ENCODE assay signal across 21 cellular contexts in genomic region chr15:40388941-40389823, GRCh38. TPM values are rescaled to one million over a fixed set of nuclear protein-coding genes. Genes with fewer than 3 reads are reported as not detected.
DNase-seq lines count a peak whose midpoint lies in the region; ATAC-seq and TF ChIP-seq lines count a peak whose summit lies in the region.
"Had no signal": no experiment of that assay in that cellular context is flagged by ENCODE, and none has a peak within 500 bp of the region (broad histone marks: within the 10 kb centered on the region; RNA-seq: fewer than 3 reads in every experiment).

No MANE protein-coding gene starts in this region.

- no peak for TF ChIP-seq CTCF in fibroblast of pulmonary artery (IDR thresholded peaks at IDR 0.05; ENCODE audit: low read length, missing control alignments)

- intact Hi-C loops in sciatic nerve (cut with DNase I): no loop called here

- no peak overlapping the region for H3K4me3 ChIP-seq in fibroblast of pulmonary artery (replicated peaks; ENCODE audit: low read depth, low read length)
- H3K4me3 ChIP-seq: GM12878, psoas muscle had no signal

- ATAC-seq in sciatic nerve: peak; percentile 81
- ATAC-seq in GM18868 (IDR thresholded peaks at IDR 0.05; ENCODE audit: unreplicated experiment): no peak
- ATAC-seq in GM18909 (IDR thresholded peaks at IDR 0.05; ENCODE audit: poor library complexity, unreplicated experiment): no peak
- ATAC-seq: foreskin keratinocyte, GM12878, PC-3 had no signal

- DNase-seq in HuH-7 (ENCODE audit: low spot score) (peak; percentile 42), SIG-M5 treated with dmso at 0.1 percent for 504 hours (lab: John Stamatoyannopoulos, UW; ENCODE audit: unreplicated experiment) (peak; percentile 92), fibroblast of pulmonary artery (ENCODE audit: low read depth) (peak; percentile 72), sciatic nerve (ENCODE audit: low spot score) (no peak), NCI-H2107 treated with DMSO at 0.1 percent for 48 hours (lab: John Stamatoyannopoulos, UW; ENCODE audit: unreplicated experiment) (no peak)
- DNase-seq in stimulated activated CD4-positive, alpha-beta T cell treated with anti-CD3 and anti-CD28 coated beads, Interleukin-4, amount 100 ng/mL, for 1 hour: no peak
- DNase-seq: activated CD4-positive, alpha-beta T cell treated with anti-CD3 and anti-CD28 coated beads, Interleukin-2, amount 10 ng/mL, durations not matched to agents 7 days and 5 days; aorta; CD4-positive, alpha-beta memory T cell; dermis blood vessel endothelial cell; foreskin keratinocyte; NCI-H1092; NCI-H446 treated with DMSO at 0.1 percent for 48 hours; PC-3; psoas muscle; stimulated activated CD4-positive, alpha-beta T cell treated with anti-CD3 and anti-CD28 coated beads, Interleukin-1b, Interleukin-23, amount 100 ng/mL, for 48 hours had no signal

RNA-seq across cellular contexts. Expression of gene KNSTRN, which starts 6.7 kb away (rescaled TPM):
- 6.4 TPM for total RNA-seq in sciatic nerve

RNA-seq across cellular contexts. Expression of gene IVD, which starts 16.4 kb away (rescaled TPM):
- total RNA-seq in sciatic nerve: 67.8 TPM

RNA-seq across cellular contexts. Expression of gene DISP2, which starts 31.2 kb away (rescaled TPM):
- 2.1 TPM for total RNA-seq in sciatic nerve
- total RNA-seq: GM12878 had no signal

RNA-seq across cellular contexts. Expression of gene PHGR1, which starts 38.3 kb away (rescaled TPM):
- total RNA-seq in sciatic nerve: not detected
- total RNA-seq: activated CD4-positive, alpha-beta T cell treated with anti-CD3 and anti-CD28 coated beads, Interleukin-2, amount 10 ng/mL, durations not matched to agents 7 days and 5 days; activated T-helper 1 cell treated with anti-CD3 and anti-CD28 coated beads, Interleukin-12 subunit alpha, Interleukin-12 subunit beta, Interleukin-2, Interleukin-4 antibody, amounts not matched to agents 30 ng/mL and 10 ng/mL and 1 ng/mL, durations not matched to agents 14 hours and 24 hours and 36 hours; aorta; CD4-positive, alpha-beta memory T cell; Daoy; dermis blood vessel endothelial cell; foreskin keratinocyte; GM12878; PC-3; psoas muscle had no signal

RNA-seq across cellular contexts. Expression of gene CCDC9B, which starts 48.4 kb away (rescaled TPM):
- total RNA-seq in sciatic nerve: 37.8 TPM

Comparison
In these comparisons a context has a peak if more than half of its experiments do, and no peak if none do; other contexts are left out.
1. DNase-seq: peak in HuH-7 (single experiment), SIG-M5 treated with dmso at 0.1 percent for 504 hours (single experiment) and fibroblast of pulmonary artery (single experiment); none in sciatic nerve (single experiment), stimulated activated CD4-positive, alpha-beta T cell treated with anti-CD3 and anti-CD28 coated beads, Interleukin-4, amount 100 ng/mL, for 1 hour (single experiment) and NCI-H2107 treated with DMSO at 0.1 percent for 48 hours (single experiment).